In genomic region chr10:72124984-72125383, GRCh38 we compare ENCODE assay signal across 15 cellular contexts. TPM values are rescaled to one million over a fixed set of nuclear protein-coding genes. Genes with fewer than 3 reads are reported as not detected.
DNase-seq lines count a peak whose midpoint lies in the region; ATAC-seq and TF ChIP-seq lines count a peak whose summit lies in the region.
"Had no signal": no experiment of that assay in that cellular context is flagged by ENCODE, and none has a peak within 500 bp of the region (broad histone marks: within the 10 kb centered on the region; RNA-seq: fewer than 3 reads in every experiment).

No MANE protein-coding gene starts in this region.

- no peaks in the 10 kb centered on the region for H3K79me1 ChIP-seq in neuronal stem cell (ENCODE audit: low read depth, low read length)

- H3K9me3 Mint-ChIP-seq in CD4-positive, alpha-beta T cell, result no peaks in the 10 kb centered on the region
- H3K9me3 Mint-ChIP-seq: activated naive CD4-positive, alpha-beta T cell treated with anti-CD3 and anti-CD28 coated beads, Interleukin-2, amount 50 U/mL, for 72 hours; T-helper 2 cell treated with Interferon-gamma antibody and Interleukin-4, amounts not matched to agents 5 μg/mL and 100 μg/mL, for 36 hours had no signal

- H3K4me2 ChIP-seq in neuronal stem cell (ENCODE audit: insufficient read depth, low read length, poor library complexity, severe bottlenecking), result no peak overlapping the region
- H3K4me2 ChIP-seq: PC-9 had no signal

- peak overlapping the region; percentile 21 for H2AFZ ChIP-seq in neuronal stem cell (ENCODE audit: low read length)
- H2AFZ ChIP-seq: PC-9 had no signal

- DNase-seq in CD4-positive, alpha-beta T cell, result no peak
- DNase-seq in Panc1 (ENCODE audit: low read depth, low spot score) (no peak), fibroblast of pulmonary artery (ENCODE audit: low read depth) (peak; percentile 11), neuronal stem cell (ENCODE audit: low spot score) (no peak), A172 (ENCODE audit: low spot score) (no peak), GOT3 (lab: John Stamatoyannopoulos, UW) (no peak), COLO829 (ENCODE audit: low spot score) (no peak)
- DNase-seq: activated CD8-positive, alpha-beta T cell treated with anti-CD3 and anti-CD28 coated beads, Interleukin-2, amount 10 ng/mL, durations not matched to agents 7 days and 5 days; COR-L47; NCI-H345; PC-9; right lobe of liver had no signal

- peaks cover 43% of the 10 kb centered on the region for H3K4me1 ChIP-seq in Panc1 (ENCODE audit: control insufficient read depth, insufficient read depth, low read length)
- H3K4me1 ChIP-seq in neuronal stem cell (ENCODE audit: control insufficient read depth in 2 of 2, insufficient read depth in 1 of 2, low read depth in 1 of 2, low read length in 2 of 2), result peaks cover 0 to 19% of the 10 kb centered on the region in 2 donors
- H3K4me1 ChIP-seq: right lobe of liver had no signal

- POLR2A ChIA-PET in CD4-positive, alpha-beta T cell (lab: Charles Lee), result interaction anchor here (1.1 to 4.4 kb wide), 6 partner anchors 10 to 172 kb away, joined by 3 to 44 read pairs (median 6); partner anchors contain the start of gene SPOCK2
- POLR2A ChIA-PET in Panc1 (lab: Charles Lee), result interaction anchor here (0.6 to 0.7 kb wide), 2 partner anchors 96 to 121 kb away, joined by 5 to 7 read pairs; no protein-coding TSS in a partner anchor

- H3K36me3 Mint-ChIP-seq in CD4-positive, alpha-beta T cell (ENCODE audit: low read depth), result peaks cover 20% of the 10 kb centered on the region

- no peak overlapping the region for H2AK5ac ChIP-seq in neuronal stem cell (ENCODE audit: low read depth, low read length)

- H2BK120ac ChIP-seq in neuronal stem cell (ENCODE audit: low read depth, low read length), result no peak overlapping the region

- H3K4me3 ChIP-seq in Panc1 (ENCODE audit: low read depth in 2 of 2, low read length in 2 of 2), result no peak overlapping the region
- no peak overlapping the region for H3K4me3 ChIP-seq in fibroblast of pulmonary artery (replicated peaks; ENCODE audit: low read depth, low read length)
- no peak overlapping the region for H3K4me3 ChIP-seq in neuronal stem cell (ENCODE audit: low read length in 2 of 2)
- H3K4me3 ChIP-seq: PC-9, right lobe of liver had no signal

- in situ Hi-C loops in Panc1 (cut with HindIII; ENCODE audit: low pct_unique_long_range_greater_than_20kb, low sequenced_read_pairs), result no loop called here

- H3K27me3 ChIP-seq in CD4-positive, alpha-beta T cell (ENCODE audit: control insufficient read depth, insufficient read depth, low read length), result no peaks in the 10 kb centered on the region
- H3K27me3 ChIP-seq in Panc1 (ENCODE audit: control insufficient read depth, insufficient read depth, low read length), result no peaks in the 10 kb centered on the region
- no peaks in the 10 kb centered on the region for H3K27me3 ChIP-seq in neuronal stem cell (ENCODE audit: control insufficient read depth in 3 of 3, insufficient read depth in 3 of 3, low read depth in 1 of 3, low read length in 3 of 3)
- H3K27me3 ChIP-seq: right lobe of liver had no signal

- H3K4me1 Mint-ChIP-seq in CD4-positive, alpha-beta T cell (ENCODE audit: low read depth), result peaks cover 62% of the 10 kb centered on the region

- no peak overlapping the region for H3K4ac ChIP-seq in neuronal stem cell (ENCODE audit: low read length)

- H3K27ac Mint-ChIP-seq in CD4-positive, alpha-beta T cell, result peak overlapping the region; percentile 1
- H3K27ac Mint-ChIP-seq: activated CD8-positive, alpha-beta T cell treated with anti-CD3 and anti-CD28 coated beads, Interleukin-2, amount 10 ng/mL, durations not matched to agents 7 days and 5 days; activated naive CD4-positive, alpha-beta T cell treated with anti-CD3 and anti-CD28 coated beads, Interleukin-2, amount 50 U/mL, for 72 hours; T-helper 2 cell treated with Interferon-gamma antibody and Interleukin-4, amounts not matched to agents 5 μg/mL and 100 μg/mL, for 36 hours had no signal

- H3K27ac ChIP-seq in CD4-positive, alpha-beta T cell (ENCODE audit: low read depth, low read length), result no peak overlapping the region
- H3K27ac ChIP-seq in Panc1 (ENCODE audit: low read length) (peak overlapping the region; percentile 63), neuronal stem cell (replicated peaks; ENCODE audit: low read length) (no peak overlapping the region)
- H3K27ac ChIP-seq: PC-9, right lobe of liver had no signal

- no peak for ATAC-seq in CD4-positive, alpha-beta T cell (ENCODE audit: poor library complexity)
- ATAC-seq in Panc1, result no peak
- ATAC-seq in HG02938 (IDR thresholded peaks at IDR 0.05; ENCODE audit: unreplicated experiment), result no peak
- ATAC-seq: activated CD8-positive, alpha-beta T cell treated with anti-CD3 and anti-CD28 coated beads, Interleukin-2, amount 10 ng/mL, durations not matched to agents 7 days and 5 days; right lobe of liver had no signal

- H3K27me3 Mint-ChIP-seq in CD4-positive, alpha-beta T cell, result no peaks in the 10 kb centered on the region

- H3K9ac ChIP-seq in neuronal stem cell (ENCODE audit: low read depth, low read length, poor library complexity), result no peak overlapping the region

- no peak overlapping the region for H3K23ac ChIP-seq in neuronal stem cell (ENCODE audit: low read depth, low read length, poor library complexity)

- no peaks in the 10 kb centered on the region for H3K9me3 ChIP-seq in CD4-positive, alpha-beta T cell (ENCODE audit: control insufficient read depth, low read length)
- H3K9me3 ChIP-seq in Panc1 (ENCODE audit: control insufficient read depth, insufficient read depth, low read depth, low read length) (peaks cover 7% of the 10 kb centered on the region; the same call in 1 of the 2 replicates), neuronal stem cell (replicated peaks in 1 of 2; ENCODE audit: control insufficient read depth in 2 of 2, insufficient read depth in 1 of 2, low read depth in 1 of 2, low read length in 2 of 2) (no peaks in the 10 kb centered on the region)
- H3K9me3 ChIP-seq: right lobe of liver had no signal

- no peak overlapping the region for H2BK12ac ChIP-seq in neuronal stem cell (ENCODE audit: low read length)

- WGBS in neuronal stem cell (ENCODE audit: extremely low coverage in 2 of 2, insufficient read length in 2 of 2, insufficient replicate concordance in 1 of 2), 2 donors, result no CpG with 5 or more reads among the region's 1 CpG

- no peak overlapping the region for H3K18ac ChIP-seq in neuronal stem cell (ENCODE audit: low read length)

- no peak overlapping the region for H2BK5ac ChIP-seq in neuronal stem cell (ENCODE audit: low read length)

- no peak for TF ChIP-seq CTCF in CD4-positive, alpha-beta T cell (IDR thresholded peaks at IDR 0.05)
- TF ChIP-seq CTCF in Panc1 (IDR thresholded peaks at IDR 0.05), result no peak
- no peak for TF ChIP-seq CTCF in fibroblast of pulmonary artery (IDR thresholded peaks at IDR 0.05; ENCODE audit: low read length, missing control alignments)

- CTCF ChIA-PET in CD4-positive, alpha-beta T cell (lab: Charles Lee), result interaction anchor here (0.7 to 5.0 kb wide), 5 partner anchors 8 to 213 kb away, joined by 4 to 30 read pairs (median 8); no protein-coding TSS in a partner anchor
- CTCF ChIA-PET in Panc1 (lab: Charles Lee), result no interaction called here

- no peak overlapping the region for H4K8ac ChIP-seq in neuronal stem cell (ENCODE audit: low read depth, low read length)

- BruUV-seq in Panc1 (replicated peaks; lab: Mats Ljungman, UMichigan), result no TSS peak

- no peak overlapping the region for H4K91ac ChIP-seq in neuronal stem cell (ENCODE audit: low read depth, low read length, poor library complexity)

- no peak overlapping the region for H2BK15ac ChIP-seq in neuronal stem cell (ENCODE audit: low read length)

- no peak overlapping the region for H3K4me3 Mint-ChIP-seq in CD4-positive, alpha-beta T cell
- H3K4me3 Mint-ChIP-seq: activated CD8-positive, alpha-beta T cell treated with anti-CD3 and anti-CD28 coated beads, Interleukin-2, amount 10 ng/mL, durations not matched to agents 7 days and 5 days; T-helper 2 cell treated with Interferon-gamma antibody and Interleukin-4, amounts not matched to agents 5 μg/mL and 100 μg/mL, for 36 hours had no signal

- intact Hi-C loops in CD4-positive, alpha-beta T cell (cut with DNase I, micrococcal nuclease), result loop anchor here (2.0 to 5.0 kb wide), 2 partner anchors 38 to 212 kb away; partner anchors contain the start of gene SPOCK2 (in 2 of the 2)
- intact Hi-C loops in Panc1 (cut with micrococcal nuclease; ENCODE audit: unreplicated experiment), result loop anchor here (10.0 kb wide), 1 partner anchor 80 kb away; no protein-coding TSS in a partner anchor

- no peak overlapping the region for H3K14ac ChIP-seq in neuronal stem cell (ENCODE audit: low read length)

- H3K36me3 ChIP-seq in Panc1 (ENCODE audit: control insufficient read depth, insufficient read depth, low read length) (peaks cover 13% of the 10 kb centered on the region; the same call in 1 of the 2 replicates), neuronal stem cell (replicated peaks in 1 of 2; ENCODE audit: control insufficient read depth in 2 of 2, insufficient read depth in 2 of 2, low read length in 2 of 2) (peaks cover 0 to 9% of the 10 kb centered on the region in 2 donors)
- H3K36me3 ChIP-seq: right lobe of liver had no signal

RNA-seq across cellular contexts. Expression of gene SPOCK2, which starts 36.6 kb away (rescaled TPM):
- 100 to 1,000 TPM; 976 to 998 TPM for total RNA-seq in CD4-positive, alpha-beta T cell
- total RNA-seq in Panc1 (2021; ENCODE audit: unreplicated experiment), result 4.8 TPM
- 4.2 TPM for polyA plus RNA-seq in Panc1 (2012; ENCODE audit: insufficient read length)
- 1.0 TPM for polyA plus RNA-seq in neuronal stem cell (2013, experiment 1 of 2)
- polyA plus RNA-seq in neuronal stem cell (2013, experiment 2 of 2), result 1.0 TPM
- total RNA-seq in A172 (2014; rRNA removed; shearing (Covaris generic)), result 0.02 and 0.53 TPM in 2 replicates

Comparison
In these comparisons a context has a peak if more than half of its experiments do, and no peak if none do; other contexts are left out.
1. RNA of gene SPOCK2, which starts 36.6 kb away (total RNA-seq): 976 to 998 TPM in CD4-positive, alpha-beta T cell; 4.8 TPM in Panc1 (single experiment) and 0.02 to 0.53 TPM in A172; every median in the first group is over 100 times any median in the second.